Comparison of ENCODE assay signal across 8 cellular contexts in genomic region chr1:212792396-212792908, GRCh38. TPM values are rescaled to one million over a fixed set of nuclear protein-coding genes. Genes with fewer than 3 reads are reported as not detected.
DNase-seq lines count a peak whose midpoint lies in the region; TF ChIP-seq lines count a peak whose summit lies in the region.

No MANE protein-coding gene starts in this region.

- H3K27me3 ChIP-seq in Peyer's patch (no peaks in the 10 kb centered on the region), trophoblast cell (ENCODE audit: insufficient read depth, low read length) (no peaks in the 10 kb centered on the region)

- TF ChIP-seq POLR2A in Peyer's patch (IDR thresholded peaks at IDR 0.05) (no peak), erythroblast (IDR thresholded peaks at IDR 0.05; ENCODE audit: low read length) (no peak)

- peak overlapping the region; percentile 85 for H2AFZ ChIP-seq in trophoblast cell (ENCODE audit: insufficient read depth, low read length, poor library complexity)

- H3K4me2 ChIP-seq in trophoblast cell (ENCODE audit: low read length): peak overlapping the region; percentile 97

- H3K79me2 ChIP-seq in trophoblast cell (ENCODE audit: control insufficient read depth, insufficient read depth, low read length, poor library complexity): peaks cover 7% of the 10 kb centered on the region

- no peak overlapping the region for H2BK12ac ChIP-seq in trophoblast cell (ENCODE audit: low read length)

- no peak overlapping the region for H2AK5ac ChIP-seq in trophoblast cell (ENCODE audit: low read length)

- H4K12ac ChIP-seq in trophoblast cell (ENCODE audit: low read depth, low read length): peak overlapping the region; percentile 83

- H2BK5ac ChIP-seq in trophoblast cell (ENCODE audit: low read depth, low read length, poor library complexity): no peak overlapping the region

- H3K18ac ChIP-seq in trophoblast cell (ENCODE audit: low read length): no peak overlapping the region

- H3K4me3 ChIP-seq in Peyer's patch (peak overlapping the region; percentile 54 to 91 (median 80)), trophoblast cell (ENCODE audit: low read depth, low read length) (peak overlapping the region; percentile 88)

- H4K91ac ChIP-seq in trophoblast cell (ENCODE audit: low read depth, low read length): no peak overlapping the region

- no peaks in the 10 kb centered on the region for H3K4me1 ChIP-seq in ES-I3 (ENCODE audit: insufficient read depth, low read length)
- peaks cover 0 to 30% (median 4%) of the 10 kb centered on the region in 4 donors for H3K4me1 ChIP-seq in Peyer's patch
- H3K4me1 ChIP-seq in trophoblast cell (ENCODE audit: control insufficient read depth in 1 of 2, insufficient read depth in 2 of 2, low read length in 2 of 2): peaks cover 2% of the 10 kb centered on the region in 2 experiments

- no peak for DNase-seq in Peyer's patch
- peak; percentile 32 to 44 for DNase-seq in erythroblast (lab: John Stamatoyannopoulos, UW)
- no peak for DNase-seq in trophoblast cell
- DNase-seq in midbrain (lab: John Stamatoyannopoulos, UW): no peak
- no peak for DNase-seq in NCI-H1930 (lab: John Stamatoyannopoulos, UW)
- no peak for DNase-seq in SIG-M5 (lab: John Stamatoyannopoulos, UW)
- DNase-seq in stimulated activated CD4-positive, alpha-beta T cell treated with anti-CD3 and anti-CD28 coated beads, Interleukin-4, amount 100 ng/mL, for 4 hours: no peak

- H3K9me3 ChIP-seq in ES-I3 (ENCODE audit: control insufficient read depth, insufficient read depth, low read length) (no peaks in the 10 kb centered on the region), Peyer's patch (no peaks in the 10 kb centered on the region), trophoblast cell (ENCODE audit: insufficient read depth, low read depth, low read length) (no peaks in the 10 kb centered on the region)

- no peak overlapping the region for H3K4ac ChIP-seq in trophoblast cell (ENCODE audit: low read depth, low read length)

- H3K27ac ChIP-seq in Peyer's patch (peak overlapping the region; percentile 87 to 91 (median 88)), trophoblast cell (ENCODE audit: low read depth, low read length) (peak overlapping the region; percentile 68)

- peak overlapping the region; percentile 78 for H2BK120ac ChIP-seq in trophoblast cell (ENCODE audit: insufficient read depth, low read length, poor library complexity)

- H3K36me3 ChIP-seq in ES-I3 (ENCODE audit: insufficient read depth, low read length) (peaks cover 3% of the 10 kb centered on the region; the same call in 1 of the 2 replicates), Peyer's patch (peaks cover 0 to 11% (median 0%) of the 10 kb centered on the region in 3 donors), trophoblast cell (ENCODE audit: control insufficient read depth in 1 of 2, insufficient read depth in 2 of 2, low read length in 2 of 2) (no peaks in the 10 kb centered on the region)

- H3K9ac ChIP-seq in ES-I3 (ENCODE audit: low read depth, low read length) (peak overlapping the region; percentile 75), trophoblast cell (ENCODE audit: low read length) (peak overlapping the region; percentile 92)

- no peak overlapping the region for H3K23ac ChIP-seq in trophoblast cell (ENCODE audit: low read length)

- peak overlapping the region; percentile 96 for H4K8ac ChIP-seq in trophoblast cell (ENCODE audit: low read depth, low read length)

- peaks cover 9% of the 10 kb centered on the region for H3K79me1 ChIP-seq in trophoblast cell (ENCODE audit: low read length)

- peak overlapping the region; percentile 68 for H3K14ac ChIP-seq in trophoblast cell (ENCODE audit: low read length)

- TF ChIP-seq CTCF in Peyer's patch (IDR thresholded peaks at IDR 0.05): no peak

- no CpG with 5 or more reads among the region's 16 CpGs for WGBS in trophoblast cell (ENCODE audit: extremely low coverage, insufficient coverage, insufficient read length)

RNA-seq across cellular contexts. Expression of gene TATDN3, which starts 0.8 kb away (rescaled TPM):
- total RNA-seq in Peyer's patch: 10 to 100 TPM in 2 of 4 donors, 1 to 10 TPM in 2; 5.8 to 22.3 (median 12.8) TPM
- 5.7 and 5.8 TPM in 2 replicates for polyA plus RNA-seq in trophoblast cell (2013)

RNA-seq across cellular contexts. Expression of gene NSL1, which starts 0.9 kb away (rescaled TPM):
- total RNA-seq in Peyer's patch: 10 to 100 TPM; 29.2 to 61.9 (median 39.0) TPM
- polyA plus RNA-seq in trophoblast cell (2013): 18.6 and 19.2 TPM in 2 replicates

RNA-seq across cellular contexts. Expression of gene SPATA45, which starts 55.0 kb away (rescaled TPM):
- total RNA-seq in Peyer's patch: not detected
- not detected in 2 replicates for polyA plus RNA-seq in trophoblast cell (2013)

Comparison
In these comparisons a context has a peak if more than half of its experiments do, and no peak if none do; other contexts are left out.
1. DNase-seq: peak in erythroblast (2 of 2); none in Peyer's patch (0 of 3), trophoblast cell (0 of 2), midbrain (single experiment), NCI-H1930 (0 of 2), SIG-M5 (single experiment) and stimulated activated CD4-positive, alpha-beta T cell treated with anti-CD3 and anti-CD28 coated beads, Interleukin-4, amount 100 ng/mL, for 4 hours (0 of 2).